ENCODE assay signal across 10 cellular contexts in the genomic region with DNA sequence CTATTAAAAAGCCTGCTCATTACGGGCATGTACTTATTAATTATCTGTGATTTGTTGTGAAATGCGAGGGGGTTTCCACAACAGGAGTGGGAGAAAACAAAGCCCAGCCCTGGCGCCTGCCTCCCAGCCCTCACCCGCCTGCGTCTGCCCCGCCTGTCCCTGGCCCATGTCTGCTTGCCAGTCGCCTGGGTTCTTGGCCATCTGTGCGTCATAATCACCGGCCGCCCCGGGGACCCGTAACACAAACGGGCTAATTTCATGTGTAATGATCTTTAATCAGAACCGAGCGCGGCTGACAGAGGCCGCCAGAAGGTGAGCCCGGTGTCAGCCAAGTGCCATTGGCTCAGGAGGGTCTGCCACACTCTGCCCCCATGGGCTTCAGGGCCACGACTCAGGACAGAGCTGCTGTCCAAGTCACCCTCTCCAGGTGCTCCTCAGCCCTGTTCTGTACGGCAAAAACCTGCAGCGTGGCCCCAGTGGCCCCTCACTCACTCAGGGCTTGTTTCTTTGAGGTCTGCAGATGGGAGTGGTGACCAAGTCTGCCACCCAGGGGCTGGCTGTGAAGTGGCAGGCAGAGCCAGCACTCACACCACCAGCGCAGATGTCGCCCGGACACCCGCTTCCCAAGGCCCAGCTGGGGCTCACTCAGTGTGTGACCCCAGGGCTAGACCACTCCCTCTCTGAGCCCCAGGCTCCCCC. TPM values are rescaled to one million over a fixed set of nuclear protein-coding genes. Genes with fewer than 3 reads are reported as not detected.
DNase-seq lines count a peak whose midpoint lies in the region; ATAC-seq and TF ChIP-seq lines count a peak whose summit lies in the region.
"Had no signal": no experiment of that assay in that cellular context is flagged by ENCODE, and none has a peak within 500 bp of the region (broad histone marks: within the 10 kb centered on the region; RNA-seq: fewer than 3 reads in every experiment).

No MANE protein-coding gene starts in this region.

- H3K4ac ChIP-seq in mesenchymal stem cell (ENCODE audit: low read depth in 1 of 2, low read length in 2 of 2) = no peak overlapping the region

- H3K27ac ChIP-seq in mesenchymal stem cell (ENCODE audit: low read length, poor library complexity, severe bottlenecking) (peak overlapping the region; percentile 64), uterus (no peak overlapping the region)

- no peak overlapping the region for H4K8ac ChIP-seq in mesenchymal stem cell (ENCODE audit: low read length)

- H3K4me2 ChIP-seq in mesenchymal stem cell (ENCODE audit: low read length, poor library complexity, severe bottlenecking) = peak overlapping the region; percentile 43

- H3K27me3 Mint-ChIP-seq in Calu3 (ENCODE audit: unreplicated experiment) = peaks cover 47% of the 10 kb centered on the region
- no peaks in the 10 kb centered on the region for H3K27me3 Mint-ChIP-seq in effector memory CD8-positive, alpha-beta T cell

- BruUV-seq in Calu3 (replicated peaks; lab: Mats Ljungman, UMichigan) = no TSS peak

- no peak for TF ChIP-seq POLR2A in uterus (IDR thresholded peaks at IDR 0.05)

- CTCF ChIA-PET in Calu3 (lab: Charles Lee) = interaction anchor here (1.7 kb wide), 1 partner anchor 8 kb away, joined by 4 read pairs; no protein-coding TSS in a partner anchor

- H3K27me3 ChIP-seq in adipocyte (replicated peaks; ENCODE audit: control insufficient read depth, insufficient read depth, low read length) (peaks cover 36% of the 10 kb centered on the region), mesenchymal stem cell (ENCODE audit: control insufficient read depth in 1 of 2, insufficient read depth in 1 of 2, low read length in 2 of 2) (peaks cover 33 to 65% of the 10 kb centered on the region in 2 experiments), uterus (no peaks in the 10 kb centered on the region)

- H3K4me1 ChIP-seq in adipocyte (ENCODE audit: control insufficient read depth, insufficient read depth, low read length) = no peaks in the 10 kb centered on the region
- H3K4me1 ChIP-seq in mesenchymal stem cell (ENCODE audit: control insufficient read depth, insufficient read depth, low read depth, low read length) = peaks cover 31% of the 10 kb centered on the region
- no peaks in the 10 kb centered on the region for H3K4me1 ChIP-seq in uterus

- H3K27ac Mint-ChIP-seq in Calu3 (ENCODE audit: unreplicated experiment) = no peak overlapping the region
- H3K27ac Mint-ChIP-seq in effector memory CD8-positive, alpha-beta T cell = no peak overlapping the region
- H3K27ac Mint-ChIP-seq: activated T-helper 1 cell treated with anti-CD3 and anti-CD28 coated beads, Interleukin-12 subunit alpha, Interleukin-12 subunit beta, Interleukin-2, Interleukin-4 antibody, amounts not matched to agents 30 ng/mL and 10 ng/mL and 1 ng/mL, durations not matched to agents 14 hours and 24 hours and 36 hours had no signal

- H3K36me3 ChIP-seq in adipocyte (ENCODE audit: control insufficient read depth, insufficient read depth, low read length, severe bottlenecking) (no peaks in the 10 kb centered on the region), mesenchymal stem cell (ENCODE audit: control insufficient read depth in 1 of 2, insufficient read depth in 2 of 2, low read depth in 1 of 2, low read length in 2 of 2) (no peaks in the 10 kb centered on the region), uterus (no peaks in the 10 kb centered on the region)

- no peak for TF ChIP-seq CTCF in Calu3 (IDR thresholded peaks at IDR 0.05; ENCODE audit: unreplicated experiment)
- peak; percentile 25 for TF ChIP-seq CTCF in HFF-Myc (IDR thresholded peaks at IDR 0.05; ENCODE audit: low read depth, low read length, missing control alignments)
- peak in 1 of 4 experiments; percentile 13 for TF ChIP-seq CTCF in uterus (IDR thresholded peaks at IDR 0.05)

- H4K91ac ChIP-seq in mesenchymal stem cell (ENCODE audit: low read length) = no peak overlapping the region

- H2BK15ac ChIP-seq in mesenchymal stem cell (ENCODE audit: low read depth, poor library complexity, severe bottlenecking) = no peak overlapping the region

- H3K9ac ChIP-seq in adipocyte (ENCODE audit: low read length) (no peak overlapping the region), mesenchymal stem cell (ENCODE audit: low read length) (no peak overlapping the region)

- no peak overlapping the region for H3K14ac ChIP-seq in mesenchymal stem cell (ENCODE audit: low read length in 2 of 2)

- DNase-seq in Calu3 (peak; percentile 31), HFF-Myc (ENCODE audit: extremely low read depth, low read depth) (no peak), adipocyte (ENCODE audit: low read depth) (peak; percentile 19), mesenchymal stem cell (peak; percentile 10), uterus (no peak)
- no peak for DNase-seq in activated naive CD4-positive, alpha-beta T cell (lab: John Stamatoyannopoulos, UW)
- no peak for DNase-seq in effector memory CD8-positive, alpha-beta T cell
- DNase-seq: foreskin fibroblast had no signal

- no peak overlapping the region for H2BK5ac ChIP-seq in mesenchymal stem cell (ENCODE audit: low read depth, low read length, poor library complexity, severe bottlenecking)

- 80% methylated on average over 25 of the region's 25 CpGs for WGBS in mesenchymal stem cell

- no peak overlapping the region for H2BK12ac ChIP-seq in mesenchymal stem cell (ENCODE audit: low read length in 2 of 2)

- no peaks in the 10 kb centered on the region for H3K79me1 ChIP-seq in mesenchymal stem cell (replicated peaks; ENCODE audit: low read length, poor library complexity, severe bottlenecking)

- ATAC-seq in GM19395 (IDR thresholded peaks at IDR 0.05; ENCODE audit: unreplicated experiment) = no peak
- no peak for ATAC-seq in effector memory CD8-positive, alpha-beta T cell (replicated peaks)

- H3K9me3 ChIP-seq in adipocyte (ENCODE audit: control insufficient read depth, low read length) (no peaks in the 10 kb centered on the region), mesenchymal stem cell (ENCODE audit: control insufficient read depth, low read length) (no peaks in the 10 kb centered on the region), uterus (no peaks in the 10 kb centered on the region)

- no peak overlapping the region for H2AFZ ChIP-seq in mesenchymal stem cell (ENCODE audit: low read depth, low read length)

- H3K4me3 Mint-ChIP-seq in Calu3 (ENCODE audit: low read depth, unreplicated experiment) = no peak overlapping the region
- H3K4me3 Mint-ChIP-seq in effector memory CD8-positive, alpha-beta T cell = no peak overlapping the region
- H3K4me3 Mint-ChIP-seq: activated T-helper 1 cell treated with anti-CD3 and anti-CD28 coated beads, Interleukin-12 subunit alpha, Interleukin-12 subunit beta, Interleukin-2, Interleukin-4 antibody, amounts not matched to agents 30 ng/mL and 10 ng/mL and 1 ng/mL, durations not matched to agents 14 hours and 24 hours and 36 hours had no signal

- intact Hi-C loops in Calu3 (cut with micrococcal nuclease; ENCODE audit: unreplicated experiment) = no loop called here
- intact Hi-C loops in uterus (cut with DNase I; ENCODE audit: low total_unique reads) = no loop called here

- H2BK120ac ChIP-seq in mesenchymal stem cell (ENCODE audit: low read depth, low read length) = no peak overlapping the region

- H3K23ac ChIP-seq in mesenchymal stem cell (ENCODE audit: low read length in 2 of 2) = no peak overlapping the region

- no peaks in the 10 kb centered on the region for H3K36me3 Mint-ChIP-seq in Calu3 (ENCODE audit: insufficient read depth, unreplicated experiment)
- H3K36me3 Mint-ChIP-seq in effector memory CD8-positive, alpha-beta T cell (ENCODE audit: insufficient read depth) = peaks cover 2% of the 10 kb centered on the region

- H3K4me3 ChIP-seq in HFF-Myc (replicated peaks; ENCODE audit: low read depth, low read length) (no peak overlapping the region), adipocyte (ENCODE audit: low read length) (no peak overlapping the region), mesenchymal stem cell (ENCODE audit: insufficient read depth in 1 of 2, low read depth in 1 of 2, low read length in 2 of 2) (no peak overlapping the region), uterus (no peak overlapping the region)

- no peaks in the 10 kb centered on the region for H3K9me3 Mint-ChIP-seq in Calu3 (ENCODE audit: low read depth, unreplicated experiment)
- no peaks in the 10 kb centered on the region for H3K9me3 Mint-ChIP-seq in effector memory CD8-positive, alpha-beta T cell
- H3K9me3 Mint-ChIP-seq: activated T-helper 1 cell treated with anti-CD3 and anti-CD28 coated beads, Interleukin-12 subunit alpha, Interleukin-12 subunit beta, Interleukin-2, Interleukin-4 antibody, amounts not matched to agents 30 ng/mL and 10 ng/mL and 1 ng/mL, durations not matched to agents 14 hours and 24 hours and 36 hours had no signal

- no peak overlapping the region for H3K18ac ChIP-seq in mesenchymal stem cell (ENCODE audit: low read depth in 1 of 2, low read length in 2 of 2)

- H3K4me1 Mint-ChIP-seq in Calu3 (ENCODE audit: low read depth, unreplicated experiment) = no peaks in the 10 kb centered on the region
- peaks cover 0 to 12% of the 10 kb centered on the region in 2 donors for H3K4me1 Mint-ChIP-seq in effector memory CD8-positive, alpha-beta T cell (ENCODE audit: low read depth in 2 of 2)

- peak overlapping the region; percentile 27 for H2AK5ac ChIP-seq in mesenchymal stem cell (ENCODE audit: low read length, severe bottlenecking)

RNA-seq across cellular contexts. Expression of a gene that starts 28.8 kb away (rescaled TPM):
- total RNA-seq in Calu3 (2022) (29.3 and 29.4 TPM in 2 replicates), uterus (10 to 100 TPM; 24.1 to 61.7 (median 37.0) TPM)
- 49.2 TPM for polyA plus RNA-seq in mesenchymal stem cell (2013, experiment 1 of 2)
- 49.8 TPM for polyA plus RNA-seq in mesenchymal stem cell (2013, experiment 2 of 2)

RNA-seq across cellular contexts. Expression of a gene that starts 37.5 kb away (rescaled TPM):
- total RNA-seq in Calu3 (2022) = 19.4 and 19.7 TPM in 2 replicates
- polyA plus RNA-seq in mesenchymal stem cell (2013, experiment 1 of 2) = 13.5 TPM
- 13.5 TPM for polyA plus RNA-seq in mesenchymal stem cell (2013, experiment 2 of 2)
- total RNA-seq in uterus = 10 to 100 TPM in 2 of 4 donors, 1 to 10 TPM in 2; 3.6 to 23.8 (median 11.3) TPM

RNA-seq across cellular contexts. Expression of a gene that starts 37.6 kb away (rescaled TPM):
- 21.0 and 21.8 TPM in 2 replicates for total RNA-seq in Calu3 (2022)
- polyA plus RNA-seq in mesenchymal stem cell (2013, experiment 1 of 2) = 10.6 TPM
- 9.1 TPM for polyA plus RNA-seq in mesenchymal stem cell (2013, experiment 2 of 2)
- total RNA-seq in uterus = 10 to 100 TPM; 11.8 to 26.2 (median 16.0) TPM

RNA-seq across cellular contexts. Expression of a gene that starts 42.6 kb away (rescaled TPM):
- total RNA-seq in Calu3 (2022) (0.44 and 0.71 TPM in 2 replicates), uterus (10 to 100 TPM in 1 of 4 donors, 1 to 10 TPM in 3; 1.5 to 11.4 (median 4.9) TPM)
- 0.48 TPM for polyA plus RNA-seq in mesenchymal stem cell (2013, experiment 1 of 2)
- polyA plus RNA-seq in mesenchymal stem cell (2013, experiment 2 of 2) = 0.79 TPM

RNA-seq across cellular contexts. Expression of a gene that starts 47.5 kb away (rescaled TPM):
- total RNA-seq in Calu3 (2022) = 14.7 and 16.8 TPM in 2 replicates
- 12.3 TPM for polyA plus RNA-seq in mesenchymal stem cell (2013, experiment 1 of 2)
- 12.4 TPM for polyA plus RNA-seq in mesenchymal stem cell (2013, experiment 2 of 2)
- 100 to 1,000 TPM in 1 of 4 donors, 10 to 100 TPM in 3; 42.1 to 114 (median 44.6) TPM for total RNA-seq in uterus

Comparison
In these comparisons a context has a peak if more than half of its experiments do, and no peak if none do; other contexts are left out.
1. DNase-seq: peak in Calu3 (single experiment), adipocyte (single experiment) and mesenchymal stem cell (single experiment); none in HFF-Myc (single experiment), activated naive CD4-positive, alpha-beta T cell (0 of 4), effector memory CD8-positive, alpha-beta T cell (0 of 3) and uterus (0 of 2).